8 cellular contexts compared by ENCODE assay signal in genomic region chr3:124217542-124217941, GRCh38.
DNase-seq lines count a peak whose midpoint lies in the region; ATAC-seq and TF ChIP-seq lines count a peak whose summit lies in the region.

No MANE protein-coding gene starts in this region.

- POLR2A ChIA-PET in activated CD4-positive, alpha-beta memory T cell treated with anti-CD3 and anti-CD28 coated beads, Interleukin-2, amount 10 ng/mL, durations not matched to agents 7 days and 5 days (lab: Charles Lee), result no interaction called here

- H3K4me1 Mint-ChIP-seq in activated CD4-positive, alpha-beta memory T cell treated with anti-CD3 and anti-CD28 coated beads, Interleukin-2, amount 10 ng/mL, durations not matched to agents 7 days and 5 days, result no peaks in the 10 kb centered on the region

- no peaks in the 10 kb centered on the region for H3K36me3 Mint-ChIP-seq in activated CD4-positive, alpha-beta memory T cell treated with anti-CD3 and anti-CD28 coated beads, Interleukin-2, amount 10 ng/mL, durations not matched to agents 7 days and 5 days (ENCODE audit: low read depth)

- no peaks in the 10 kb centered on the region for H3K27me3 Mint-ChIP-seq in activated CD4-positive, alpha-beta memory T cell treated with anti-CD3 and anti-CD28 coated beads, Interleukin-2, amount 10 ng/mL, durations not matched to agents 7 days and 5 days

- no peaks in the 10 kb centered on the region for H3K9me3 ChIP-seq in uterus

- CTCF ChIA-PET in activated CD4-positive, alpha-beta memory T cell treated with anti-CD3 and anti-CD28 coated beads, Interleukin-2, amount 10 ng/mL, durations not matched to agents 7 days and 5 days (lab: Charles Lee), result no interaction called here

- H3K27ac ChIP-seq in uterus, result no peak overlapping the region

- no peaks in the 10 kb centered on the region for H3K4me1 ChIP-seq in uterus

- H3K27ac Mint-ChIP-seq in activated CD4-positive, alpha-beta memory T cell treated with anti-CD3 and anti-CD28 coated beads, Interleukin-2, amount 10 ng/mL, durations not matched to agents 7 days and 5 days, result no peak overlapping the region

- TF ChIP-seq CTCF in AG09309 (IDR thresholded peaks at IDR 0.05; ENCODE audit: control insufficient read depth, insufficient read depth, low read depth, low read length, missing control alignments), result no peak
- TF ChIP-seq CTCF in HFF-Myc (IDR thresholded peaks at IDR 0.05; ENCODE audit: low read depth, low read length, missing control alignments), result no peak
- TF ChIP-seq CTCF in uterus (IDR thresholded peaks at IDR 0.05), result no peak

- no peak overlapping the region for H3K4me3 Mint-ChIP-seq in activated CD4-positive, alpha-beta memory T cell treated with anti-CD3 and anti-CD28 coated beads, Interleukin-2, amount 10 ng/mL, durations not matched to agents 7 days and 5 days

- DNase-seq in AG09309 (ENCODE audit: low read depth) (peak; percentile 29), HFF-Myc (ENCODE audit: extremely low read depth, low read depth) (peak; percentile 52), iPS DF 19.7 (ENCODE audit: low read depth, low spot score) (peak; percentile 25), uterus (peak; percentile 20 to 36), NCI-H2171 treated with DMSO at 0.1 percent for 48 hours (lab: John Stamatoyannopoulos, UW) (no peak), GM19240 (ENCODE audit: insufficient read length, low spot score) (no peak)
- DNase-seq in activated CD4-positive, alpha-beta memory T cell treated with anti-CD3 and anti-CD28 coated beads, Interleukin-2, amount 10 ng/mL, durations not matched to agents 7 days and 5 days, result peak; percentile 33

- no peaks in the 10 kb centered on the region for H3K27me3 ChIP-seq in uterus

- H3K36me3 ChIP-seq in uterus, result no peaks in the 10 kb centered on the region

- no peak for ATAC-seq in HG03045 (IDR thresholded peaks at IDR 0.05; ENCODE audit: unreplicated experiment)

- intact Hi-C loops in uterus (cut with DNase I; ENCODE audit: low total_unique reads), result no loop called here

- no peak overlapping the region for H3K4me3 ChIP-seq in AG09309 (ENCODE audit: control insufficient read depth, low read depth, low read length)
- H3K4me3 ChIP-seq in HFF-Myc (replicated peaks; ENCODE audit: low read depth, low read length), result no peak overlapping the region
- no peak overlapping the region for H3K4me3 ChIP-seq in uterus

- no peaks in the 10 kb centered on the region for H3K9me3 Mint-ChIP-seq in activated CD4-positive, alpha-beta memory T cell treated with anti-CD3 and anti-CD28 coated beads, Interleukin-2, amount 10 ng/mL, durations not matched to agents 7 days and 5 days

- TF ChIP-seq POLR2A in uterus (IDR thresholded peaks at IDR 0.05), result no peak

Comparison
In these comparisons a context has a peak if more than half of its experiments do, and no peak if none do; other contexts are left out.
1. DNase-seq: peak in AG09309 (single experiment), HFF-Myc (single experiment), activated CD4-positive, alpha-beta memory T cell treated with anti-CD3 and anti-CD28 coated beads, Interleukin-2, amount 10 ng/mL, durations not matched to agents 7 days and 5 days (single experiment), iPS DF 19.7 (single experiment) and uterus (2 of 2); none in NCI-H2171 treated with DMSO at 0.1 percent for 48 hours (single experiment) and GM19240 (single experiment).